In genomic region chr13:52011690-52012511, GRCh38 we compare ENCODE assay signal across 1 cellular context.
TF ChIP-seq lines count a peak whose summit lies in the region.

TSS of gene ALG11 (plus strand) at chr13:52012398. CDS start at chr13:52012419, 21 bp downstream.

TF ChIP-seq in HEK293, 187 proteins besides CTCF, POLR2A, EP300 and RAD21 (continued from another document and continues in another):
- TF ChIP-seq ZFHX2 (tag by site-specific recombination; conservative IDR thresholded peaks at IDR 0.05) (peak; percentile 85), ZSCAN4 (tag by site-specific recombination; IDR thresholded peaks at IDR 0.05) (no peak), ZNF621 (tag by site-specific recombination; IDR thresholded peaks at IDR 0.05) (no peak), HOXC10 (CRISPR knock-in tag; IDR thresholded peaks at IDR 0.05) (no peak), ZNF843 (tag by site-specific recombination; IDR thresholded peaks at IDR 0.05) (no peak), ZNF837 (tag by site-specific recombination; IDR thresholded peaks at IDR 0.05) (no peak), ZNF514 (tag by site-specific recombination; IDR thresholded peaks at IDR 0.05) (no peak), ZFP69B (tag by site-specific recombination; IDR thresholded peaks at IDR 0.05) (peak; percentile 67; the same call in 1 of the 2 replicates), BCL6B (tag by site-specific recombination; IDR thresholded peaks at IDR 0.05) (no peak), ZNF692 (tag by site-specific recombination; IDR thresholded peaks at IDR 0.05) (0 out of 2 replicates have a peak, but pooled peaks have one; percentile 24), MYNN (tag by site-specific recombination; IDR thresholded peaks at IDR 0.05; ENCODE audit: borderline replicate concordance) (no peak), ZBTB10 (tag by site-specific recombination; IDR thresholded peaks at IDR 0.05) (no peak; the same call in 1 of the 2 replicates), ZNF362 (tag by site-specific recombination; IDR thresholded peaks at IDR 0.05) (no peak), HIC1 (tag by site-specific recombination; IDR thresholded peaks at IDR 0.05) (peak; percentile 96), ZNF639 (tag by site-specific recombination; IDR thresholded peaks at IDR 0.05) (no peak), KLF7 (tag by site-specific recombination; IDR thresholded peaks at IDR 0.05; ENCODE audit: borderline replicate concordance) (0 out of 2 replicates have a peak, but pooled peaks have one; percentile 30), ZSCAN23 (tag by site-specific recombination; IDR thresholded peaks at IDR 0.05) (no peak), ZNF571 (tag by site-specific recombination; IDR thresholded peaks at IDR 0.05) (no peak), MEIS1 (CRISPR knock-in tag; IDR thresholded peaks at IDR 0.05; ENCODE audit: borderline replicate concordance) (no peak), ZNF155 (tag by site-specific recombination; IDR thresholded peaks at IDR 0.05) (no peak), ZNF664 (tag by site-specific recombination; IDR thresholded peaks at IDR 0.05) (no peak), ZNF221 (tag by site-specific recombination; IDR thresholded peaks at IDR 0.05; ENCODE audit: borderline replicate concordance) (no peak), ZBTB48 (tag by site-specific recombination; IDR thresholded peaks at IDR 0.05) (no peak), ZNF747 (tag by site-specific recombination; IDR thresholded peaks at IDR 0.05) (no peak), YY2 (tag by site-specific recombination; IDR thresholded peaks at IDR 0.05) (no peak; the same call in 1 of the 2 replicates), ZNF140 (tag by site-specific recombination; IDR thresholded peaks at IDR 0.05) (no peak), FEZF1 (tag by site-specific recombination; IDR thresholded peaks at IDR 0.05) (no peak), ZNF561 (tag by site-specific recombination; IDR thresholded peaks at IDR 0.05; ENCODE audit: borderline replicate concordance) (peak; percentile 74), ZNF239 (tag by site-specific recombination; IDR thresholded peaks at IDR 0.05) (no peak), ZNF677 (tag by site-specific recombination; IDR thresholded peaks at IDR 0.05) (0 out of 2 replicates have a peak, but pooled peaks have one; percentile 29), ZNF211 (tag by site-specific recombination; IDR thresholded peaks at IDR 0.05; ENCODE audit: low read depth) (no peak), WT1 (tag by site-specific recombination; IDR thresholded peaks at IDR 0.05) (no peak), ZNF792 (tag by site-specific recombination; IDR thresholded peaks at IDR 0.05) (no peak), KLF1 (tag by site-specific recombination; IDR thresholded peaks at IDR 0.05) (peak; percentile 17; the same call in 1 of the 2 replicates), ZNF18 (tag by site-specific recombination; IDR thresholded peaks at IDR 0.05) (0 out of 2 replicates have a peak, but pooled peaks have one; percentile 21), ZNF433 (tag by site-specific recombination; IDR thresholded peaks at IDR 0.05; ENCODE audit: low read depth) (no peak), ZNF449 (tag by site-specific recombination; IDR thresholded peaks at IDR 0.05) (peak; percentile 14; the same call in 1 of the 2 replicates), PBX3 (CRISPR knock-in tag; IDR thresholded peaks at IDR 0.05) (peak; percentile 60; the same call in 1 of the 2 replicates), ZNF529 (tag by site-specific recombination; IDR thresholded peaks at IDR 0.05; ENCODE audit: insufficient replicate concordance) (no peak), ZBTB7A (tag by site-specific recombination; IDR thresholded peaks at IDR 0.05; ENCODE audit: low read depth) (peak; percentile 85), ZEB2 (tag by site-specific recombination; IDR thresholded peaks at IDR 0.05) (peak; percentile 55), SP2 (tag by site-specific recombination; IDR thresholded peaks at IDR 0.05) (peak; percentile 100), ZFP37 (tag by site-specific recombination; IDR thresholded peaks at IDR 0.05) (peak; percentile 84; the same call in 1 of the 2 replicates), ZNF10 (tag by site-specific recombination; IDR thresholded peaks at IDR 0.05) (no peak), ZNF366 (tag by site-specific recombination; conservative IDR thresholded peaks at IDR 0.05) (no peak; the same call in 1 of the 2 replicates), KLF9 (tag by site-specific recombination; IDR thresholded peaks at IDR 0.05; ENCODE audit: low read depth) (peak; percentile 96)
